Comparison of ENCODE assay signal across 16 cellular contexts in genomic region chr7:50309130-50309478, GRCh38. TPM values are rescaled to one million over a fixed set of nuclear protein-coding genes. Genes with fewer than 3 reads are reported as not detected.
DNase-seq lines count a peak whose midpoint lies in the region; ATAC-seq and TF ChIP-seq lines count a peak whose summit lies in the region.
"Had no signal": no experiment of that assay in that cellular context is flagged by ENCODE, and none has a peak within 500 bp of the region (broad histone marks: within the 10 kb centered on the region; RNA-seq: fewer than 3 reads in every experiment).

No MANE protein-coding gene starts in this region.

- H3K4me1 Mint-ChIP-seq in CD4-positive, alpha-beta memory T cell: peaks cover 33 to 79% (median 45%) of the 10 kb centered on the region in 4 donors
- peaks cover 36% of the 10 kb centered on the region for H3K4me1 Mint-ChIP-seq in activated T-helper 2 cell treated with anti-CD3 and anti-CD28 coated beads, Interferon-gamma antibody, Interleukin-2, Interleukin-4, amounts not matched to agents 10 μg/mL and 5 μg/mL and 100 μg/mL, durations not matched to agents 14 hours and 24 hours and 36 hours (ENCODE audit: low read depth)
- H3K4me1 Mint-ChIP-seq in natural killer cell treated with Interleukin-12 subunit alpha and Interleukin-12 subunit beta and Interleukin-15 and Interleukin-18, amount 100 ng/mL, for 72 hours (ENCODE audit: low read depth in 2 of 2): peaks cover 53 to 76% of the 10 kb centered on the region in 2 donors

- peaks cover 4% of the 10 kb centered on the region for H3K36me3 ChIP-seq in CD4-positive, alpha-beta memory T cell (ENCODE audit: insufficient read depth, low read length)
- H3K36me3 ChIP-seq in ascending aorta (no peaks in the 10 kb centered on the region), SJCRH30 (no peaks in the 10 kb centered on the region)

- H3K27ac Mint-ChIP-seq in CD4-positive, alpha-beta memory T cell: peak overlapping the region in 6 of 7 donors; percentile 93 to 99 (median 98)
- H3K27ac Mint-ChIP-seq in activated T-helper 2 cell treated with anti-CD3 and anti-CD28 coated beads, Interferon-gamma antibody, Interleukin-2, Interleukin-4, amounts not matched to agents 10 μg/mL and 5 μg/mL and 100 μg/mL, durations not matched to agents 14 hours and 24 hours and 36 hours: peak overlapping the region; percentile 98
- peak overlapping the region in 1 of 2 donors; percentile 90 for H3K27ac Mint-ChIP-seq in natural killer cell treated with Interleukin-12 subunit alpha and Interleukin-12 subunit beta and Interleukin-15 and Interleukin-18, amount 100 ng/mL, for 72 hours
- H3K27ac Mint-ChIP-seq: progenitor cell of endocrine pancreas had no signal

- no peaks in the 10 kb centered on the region for H3K27me3 ChIP-seq in CD4-positive, alpha-beta memory T cell (ENCODE audit: insufficient read depth, low read length)
- no peaks in the 10 kb centered on the region for H3K27me3 ChIP-seq in HL-60 (ENCODE audit: insufficient read depth, poor library complexity, severe bottlenecking)
- no peaks in the 10 kb centered on the region for H3K27me3 ChIP-seq in ascending aorta
- H3K27me3 ChIP-seq in SJCRH30: peaks cover 6% of the 10 kb centered on the region; the same call in 1 of the 2 replicates

- CTCF ChIA-PET in CD4-positive, alpha-beta memory T cell (lab: Charles Lee; ENCODE audit: partially characterized antibody): interaction anchor here (0.8 to 14.9 kb wide), 15 partner anchors 11 to 161 kb away, joined by 3 to 336 read pairs (median 14); no protein-coding TSS in a partner anchor

- H3K27me3 Mint-ChIP-seq in CD4-positive, alpha-beta memory T cell: no peaks in the 10 kb centered on the region
- H3K27me3 Mint-ChIP-seq in activated T-helper 2 cell treated with anti-CD3 and anti-CD28 coated beads, Interferon-gamma antibody, Interleukin-2, Interleukin-4, amounts not matched to agents 10 μg/mL and 5 μg/mL and 100 μg/mL, durations not matched to agents 14 hours and 24 hours and 36 hours (ENCODE audit: low read depth): no peaks in the 10 kb centered on the region
- no peaks in the 10 kb centered on the region for H3K27me3 Mint-ChIP-seq in natural killer cell treated with Interleukin-12 subunit alpha and Interleukin-12 subunit beta and Interleukin-15 and Interleukin-18, amount 100 ng/mL, for 72 hours

- peak overlapping the region; percentile 97 to 100 (median 100) for H3K4me3 Mint-ChIP-seq in CD4-positive, alpha-beta memory T cell
- H3K4me3 Mint-ChIP-seq in activated T-helper 2 cell treated with anti-CD3 and anti-CD28 coated beads, Interferon-gamma antibody, Interleukin-2, Interleukin-4, amounts not matched to agents 10 μg/mL and 5 μg/mL and 100 μg/mL, durations not matched to agents 14 hours and 24 hours and 36 hours (ENCODE audit: low read depth): peak overlapping the region; percentile 99
- H3K4me3 Mint-ChIP-seq in natural killer cell treated with Interleukin-12 subunit alpha and Interleukin-12 subunit beta and Interleukin-15 and Interleukin-18, amount 100 ng/mL, for 72 hours: peak overlapping the region; percentile 98

- TF ChIP-seq CTCF in HL-60 (IDR thresholded peaks at IDR 0.05; ENCODE audit: insufficient read depth, low read length): no peak
- TF ChIP-seq CTCF in ascending aorta (IDR thresholded peaks at IDR 0.05): no peak

- POLR2A ChIA-PET in CD4-positive, alpha-beta memory T cell (lab: Charles Lee; ENCODE audit: partially characterized antibody): interaction anchor here (0.8 to 32.3 kb wide), 9 partner anchors 9 to 100 kb away, joined by 4 to 2673 read pairs (median 63); no protein-coding TSS in a partner anchor

- peaks cover 65% of the 10 kb centered on the region for H3K4me1 ChIP-seq in CD4-positive, alpha-beta memory T cell (ENCODE audit: insufficient read depth, low read length)
- no peaks in the 10 kb centered on the region for H3K4me1 ChIP-seq in ascending aorta
- no peaks in the 10 kb centered on the region for H3K4me1 ChIP-seq in SJCRH30

- no peak for DNase-seq in CD4-positive, alpha-beta memory T cell
- no peak for DNase-seq in HL-60 (ENCODE audit: low read depth in 1 of 2, low spot score in 1 of 2)
- DNase-seq in activated T-helper 2 cell treated with anti-CD3 and anti-CD28 coated beads, Interferon-gamma antibody, Interleukin-2, Interleukin-4, amounts not matched to agents 10 μg/mL and 5 μg/mL and 100 μg/mL, durations not matched to agents 14 hours and 24 hours and 36 hours (ENCODE audit: low spot score): no peak
- DNase-seq in natural killer cell treated with Interleukin-12 subunit alpha and Interleukin-12 subunit beta and Interleukin-15 and Interleukin-18, amount 100 ng/mL, for 72 hours (ENCODE audit: low spot score): no peak
- DNase-seq in left ventricle myocardium superior: no peak
- DNase-seq in activated effector memory CD4-positive, alpha-beta T cell treated with Interleukin-2 at 50 U/mL for 16 hours: no peak
- no peak for DNase-seq in ascending aorta (ENCODE audit: low spot score in 2 of 2)
- no peak for DNase-seq in SJCRH30
- DNase-seq: IMR-90; mesendoderm; NCI-H1930; NCI-H82; SHP77 treated with DMSO at 0.1 percent for 48 hours; stimulated activated naive CD4-positive, alpha-beta T cell treated with Interleukin-2 at 50 U/mL for 16 hours had no signal

- H3K27ac ChIP-seq in CD4-positive, alpha-beta memory T cell (ENCODE audit: low read depth, low read length): peak overlapping the region; percentile 90
- peak overlapping the region; percentile 87 for H3K27ac ChIP-seq in HL-60 (replicated peaks)
- H3K27ac ChIP-seq in ascending aorta: no peak overlapping the region
- H3K27ac ChIP-seq in SJCRH30: no peak overlapping the region

- intact Hi-C loops in CD4-positive, alpha-beta memory T cell (cut with micrococcal nuclease): no loop called here
- intact Hi-C loops in activated T-helper 2 cell treated with anti-CD3 and anti-CD28 coated beads, Interferon-gamma antibody, Interleukin-2, Interleukin-4, amounts not matched to agents 10 μg/mL and 5 μg/mL and 100 μg/mL, durations not matched to agents 14 hours and 24 hours and 36 hours (cut with micrococcal nuclease): loop anchor here (1.0 to 5.0 kb wide), 7 partner anchors 8 to 167 kb away; no protein-coding TSS in a partner anchor
- intact Hi-C loops in left ventricle myocardium superior (cut with micrococcal nuclease) (no loop called here), ascending aorta (cut with DNase I) (no loop called here)

- H3K36me3 Mint-ChIP-seq in CD4-positive, alpha-beta memory T cell: peaks cover 54 to 59% of the 10 kb centered on the region in 2 donors
- H3K36me3 Mint-ChIP-seq in activated T-helper 2 cell treated with anti-CD3 and anti-CD28 coated beads, Interferon-gamma antibody, Interleukin-2, Interleukin-4, amounts not matched to agents 10 μg/mL and 5 μg/mL and 100 μg/mL, durations not matched to agents 14 hours and 24 hours and 36 hours (ENCODE audit: low read depth): peaks cover 93% of the 10 kb centered on the region
- H3K36me3 Mint-ChIP-seq in natural killer cell treated with Interleukin-12 subunit alpha and Interleukin-12 subunit beta and Interleukin-15 and Interleukin-18, amount 100 ng/mL, for 72 hours: peaks cover 56% of the 10 kb centered on the region

- no peaks in the 10 kb centered on the region for H3K9me3 ChIP-seq in CD4-positive, alpha-beta memory T cell (ENCODE audit: control insufficient read depth in 1 of 2, low read length in 2 of 2)
- H3K9me3 ChIP-seq in ascending aorta: no peaks in the 10 kb centered on the region
- no peaks in the 10 kb centered on the region for H3K9me3 ChIP-seq in SJCRH30 (replicated peaks)

- peak overlapping the region; percentile 86 to 96 for H3K4me3 ChIP-seq in CD4-positive, alpha-beta memory T cell (ENCODE audit: low read length in 2 of 2)
- peak overlapping the region; percentile 73 for H3K4me3 ChIP-seq in HL-60 (replicated peaks; ENCODE audit: insufficient read depth, low read length)
- no peak overlapping the region for H3K4me3 ChIP-seq in ascending aorta
- no peak overlapping the region for H3K4me3 ChIP-seq in SJCRH30

- peaks cover 0 to 4% (median 1%) of the 10 kb centered on the region in 8 donors for H3K9me3 Mint-ChIP-seq in CD4-positive, alpha-beta memory T cell
- no peaks in the 10 kb centered on the region for H3K9me3 Mint-ChIP-seq in activated T-helper 2 cell treated with anti-CD3 and anti-CD28 coated beads, Interferon-gamma antibody, Interleukin-2, Interleukin-4, amounts not matched to agents 10 μg/mL and 5 μg/mL and 100 μg/mL, durations not matched to agents 14 hours and 24 hours and 36 hours
- no peaks in the 10 kb centered on the region for H3K9me3 Mint-ChIP-seq in natural killer cell treated with Interleukin-12 subunit alpha and Interleukin-12 subunit beta and Interleukin-15 and Interleukin-18, amount 100 ng/mL, for 72 hours

- ATAC-seq in natural killer cell treated with Interleukin-12 subunit alpha and Interleukin-12 subunit beta and Interleukin-15 and Interleukin-18, amount 100 ng/mL, for 72 hours: no peak
- ATAC-seq in left ventricle myocardium superior: no peak

RNA-seq across cellular contexts. Expression of gene IKZF1, which starts 4.6 kb away (rescaled TPM):
- total RNA-seq in CD4-positive, alpha-beta memory T cell: 100 to 1,000 TPM; 474 to 479 TPM
- polyA plus RNA-seq in CD4-positive, alpha-beta memory T cell: 100 to 1,000 TPM; 116 to 288 TPM
- total RNA-seq in activated T-helper 2 cell treated with anti-CD3 and anti-CD28 coated beads, Interferon-gamma antibody, Interleukin-2, Interleukin-4, amounts not matched to agents 10 μg/mL and 5 μg/mL and 100 μg/mL, durations not matched to agents 14 hours and 24 hours and 36 hours: 360 and 371 TPM in 2 replicates
- total RNA-seq in natural killer cell treated with Interleukin-12 subunit alpha and Interleukin-12 subunit beta and Interleukin-15 and Interleukin-18, amount 100 ng/mL, for 72 hours: 100 to 1,000 TPM; 290 to 416 TPM
- total RNA-seq in left ventricle myocardium superior: 3.7 TPM
- total RNA-seq in ascending aorta: 3.6 TPM
- not detected in 2 replicates for total RNA-seq in SJCRH30 (2014; rRNA removed; shearing (Covaris generic))
- total RNA-seq: fibroblast of lung, IMR-90 had no signal
- polyA plus RNA-seq: IMR-90 had no signal

Comparison
In these comparisons a context has a peak if more than half of its experiments do, and no peak if none do; other contexts are left out.
1. H3K27ac ChIP-seq: peak in CD4-positive, alpha-beta memory T cell (single experiment) and HL-60 (single experiment); none in ascending aorta (0 of 2) and SJCRH30 (single experiment).
2. H3K4me3 ChIP-seq: peak in CD4-positive, alpha-beta memory T cell (2 of 2) and HL-60 (single experiment); none in ascending aorta (0 of 2) and SJCRH30 (single experiment).
3. RNA of gene IKZF1, which starts 4.6 kb away (total RNA-seq): 474 to 479 TPM in CD4-positive, alpha-beta memory T cell, 290 to 416 TPM in natural killer cell treated with Interleukin-12 subunit alpha and Interleukin-12 subunit beta and Interleukin-15 and Interleukin-18, amount 100 ng/mL, for 72 hours and 360 to 371 TPM in activated T-helper 2 cell treated with anti-CD3 and anti-CD28 coated beads, Interferon-gamma antibody, Interleukin-2, Interleukin-4, amounts not matched to agents 10 μg/mL and 5 μg/mL and 100 μg/mL, durations not matched to agents 14 hours and 24 hours and 36 hours; 3.7 TPM in left ventricle myocardium superior (single experiment), 3.6 TPM in ascending aorta (single experiment) and not detected in SJCRH30; every median in the first group is over 10 times any median in the second.
4. Peak in every context shown above with its lines, with median percentiles within 50 percentile points of each other: H3K4me3 Mint-ChIP-seq.